17 cellular contexts compared by ENCODE assay signal in genomic region chr5:52134013-52134650, GRCh38.
DNase-seq lines count a peak whose midpoint lies in the region; TF ChIP-seq lines count a peak whose summit lies in the region.
"Had no signal": no experiment of that assay in that cellular context is flagged by ENCODE, and none has a peak within 500 bp of the region (broad histone marks: within the 10 kb centered on the region; RNA-seq: fewer than 3 reads in every experiment).

No MANE protein-coding gene starts in this region.

- H3K4me3 Mint-ChIP-seq in progenitor cell of endocrine pancreas (ENCODE audit: low read depth): no peak overlapping the region
- H3K4me3 Mint-ChIP-seq: activated CD4-positive, alpha-beta T cell treated with anti-CD3 and anti-CD28 coated beads, Interleukin-2, amount 10 ng/mL, durations not matched to agents 7 days and 5 days; neural crest cell; stimulated activated effector memory CD8-positive, alpha-beta T cell treated with anti-CD3 and anti-CD28 coated beads, Interleukin-12 subunit alpha, Interleukin-12 subunit beta, amount 100 ng/mL, for 72 hours had no signal

- no peaks in the 10 kb centered on the region for H3K27me3 Mint-ChIP-seq in progenitor cell of endocrine pancreas
- H3K27me3 Mint-ChIP-seq: activated CD4-positive, alpha-beta T cell treated with anti-CD3 and anti-CD28 coated beads, Interleukin-2, amount 10 ng/mL, durations not matched to agents 7 days and 5 days had no signal

- no peaks in the 10 kb centered on the region for H3K36me3 Mint-ChIP-seq in progenitor cell of endocrine pancreas (ENCODE audit: insufficient read depth)
- H3K36me3 Mint-ChIP-seq: stimulated activated effector memory CD8-positive, alpha-beta T cell treated with anti-CD3 and anti-CD28 coated beads, Interleukin-12 subunit alpha, Interleukin-12 subunit beta, amount 100 ng/mL, for 72 hours had no signal

- H3K4me3 ChIP-seq in NB4 (ENCODE audit: low read depth, low read length): no peak overlapping the region
- H3K4me3 ChIP-seq: GM12878, SJCRH30, transverse colon had no signal

- TF ChIP-seq POLR2A in NB4 (IDR thresholded peaks at IDR 0.05; ENCODE audit: extremely low read depth, insufficient read length): no peak

- DNase-seq in DMS153 treated with DMSO at 0.1 percent for 48 hours (lab: John Stamatoyannopoulos, UW; ENCODE audit: unreplicated experiment) (peak; percentile 27), NB4 (ENCODE audit: low read depth) (peak; percentile 73), NCI-H524 treated with DMSO at 0.1 percent for 48 hours (lab: John Stamatoyannopoulos, UW) (peak; percentile 89), SKM-1 treated with dmso at 0.1 percent for 144 hours (lab: John Stamatoyannopoulos, UW; ENCODE audit: unreplicated experiment) (peak; percentile 49), SHP77 (lab: John Stamatoyannopoulos, UW) (no peak), EL (no peak), NCI-H446 treated with DMSO at 0.1 percent for 48 hours (lab: John Stamatoyannopoulos, UW) (no peak), progenitor cell of endocrine pancreas (ENCODE audit: low spot score, unreplicated experiment) (no peak)
- DNase-seq: activated CD4-positive, alpha-beta T cell treated with anti-CD3 and anti-CD28 coated beads, Interleukin-2, amount 10 ng/mL, durations not matched to agents 7 days and 5 days; Caco-2; GDM1; NCI-H1694 treated with DMSO at 0.1 percent for 48 hours; SJCRH30; transverse colon had no signal

- H3K4me1 Mint-ChIP-seq in progenitor cell of endocrine pancreas (ENCODE audit: low read depth): no peaks in the 10 kb centered on the region
- H3K4me1 Mint-ChIP-seq: activated CD4-positive, alpha-beta T cell treated with anti-CD3 and anti-CD28 coated beads, Interleukin-2, amount 10 ng/mL, durations not matched to agents 7 days and 5 days; neural crest cell; stimulated activated effector memory CD8-positive, alpha-beta T cell treated with anti-CD3 and anti-CD28 coated beads, Interleukin-12 subunit alpha, Interleukin-12 subunit beta, amount 100 ng/mL, for 72 hours had no signal

- TF ChIP-seq CTCF in NB4 (IDR thresholded peaks at IDR 0.05; ENCODE audit: low read depth, low read length) (no peak), progenitor cell of endocrine pancreas (IDR thresholded peaks at IDR 0.05; ENCODE audit: unreplicated experiment) (no peak)

- no peak overlapping the region for H3K27ac Mint-ChIP-seq in progenitor cell of endocrine pancreas
- H3K27ac Mint-ChIP-seq: activated CD4-positive, alpha-beta T cell treated with anti-CD3 and anti-CD28 coated beads, Interleukin-2, amount 10 ng/mL, durations not matched to agents 7 days and 5 days; stimulated activated effector memory CD8-positive, alpha-beta T cell treated with anti-CD3 and anti-CD28 coated beads, Interleukin-12 subunit alpha, Interleukin-12 subunit beta, amount 100 ng/mL, for 72 hours had no signal

- H3K9me3 Mint-ChIP-seq in progenitor cell of endocrine pancreas (ENCODE audit: low read depth): no peaks in the 10 kb centered on the region
- H3K9me3 Mint-ChIP-seq: activated CD4-positive, alpha-beta T cell treated with anti-CD3 and anti-CD28 coated beads, Interleukin-2, amount 10 ng/mL, durations not matched to agents 7 days and 5 days; neural crest cell had no signal

Comparison
In these comparisons a context has a peak if more than half of its experiments do, and no peak if none do; other contexts are left out.
1. DNase-seq: peak in DMS153 treated with DMSO at 0.1 percent for 48 hours (single experiment), NB4 (single experiment), NCI-H524 treated with DMSO at 0.1 percent for 48 hours (single experiment) and SKM-1 treated with dmso at 0.1 percent for 144 hours (single experiment); none in SHP77 (0 of 2), EL (single experiment), NCI-H446 treated with DMSO at 0.1 percent for 48 hours (single experiment) and progenitor cell of endocrine pancreas (single experiment).